In the genomic region with DNA sequence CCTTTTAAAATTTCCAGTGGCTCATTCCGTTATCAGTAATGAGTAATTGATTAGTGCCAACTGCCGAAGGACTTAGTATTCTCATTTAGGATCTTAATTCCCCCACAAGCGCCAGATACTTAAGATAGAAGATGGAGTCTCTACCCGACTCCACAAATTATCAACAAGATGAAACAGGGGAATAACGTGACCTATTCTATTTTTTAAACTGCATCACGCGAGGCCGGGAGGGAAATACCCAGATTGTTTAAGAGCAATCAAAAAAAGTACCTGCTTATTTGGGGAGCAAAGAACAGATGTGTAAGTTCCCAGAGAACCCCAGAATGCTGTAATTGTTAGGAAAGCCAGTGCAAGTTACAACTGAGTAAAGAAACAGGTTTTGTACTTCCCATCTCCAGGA, we compare ENCODE assay signal across 8 cellular contexts. TPM values are rescaled to one million over a fixed set of nuclear protein-coding genes. Genes with fewer than 3 reads are reported as not detected.
DNase-seq lines count a peak whose midpoint lies in the region; ATAC-seq and TF ChIP-seq lines count a peak whose summit lies in the region.

No MANE protein-coding gene starts in this region.

- peak in 1 of 3 donors; percentile 31 for DNase-seq in CD4-positive, CD25-positive, alpha-beta regulatory T cell
- no peak for DNase-seq in central memory CD8-positive, alpha-beta T cell (ENCODE audit: low spot score in 2 of 2)
- DNase-seq in neural progenitor cell (ENCODE audit: low spot score) (no peak), NCI-H345 (lab: John Stamatoyannopoulos, UW) (no peak)

- no peak overlapping the region for H2AFZ ChIP-seq in neural progenitor cell (replicated peaks)

- peaks cover 3% of the 10 kb centered on the region for H3K36me3 Mint-ChIP-seq in CD4-positive, CD25-positive, alpha-beta regulatory T cell
- peaks cover 12% of the 10 kb centered on the region for H3K36me3 Mint-ChIP-seq in central memory CD8-positive, alpha-beta T cell (ENCODE audit: insufficient read depth)
- peaks cover 5% of the 10 kb centered on the region for H3K36me3 Mint-ChIP-seq in neural progenitor cell

- peaks cover 8 to 28% (median 18%) of the 10 kb centered on the region in 4 donors for H3K4me1 Mint-ChIP-seq in CD4-positive, CD25-positive, alpha-beta regulatory T cell
- H3K4me1 Mint-ChIP-seq in central memory CD8-positive, alpha-beta T cell: peaks cover 33% of the 10 kb centered on the region
- H3K4me1 Mint-ChIP-seq in neural progenitor cell: peaks cover 6% of the 10 kb centered on the region

- no peaks in the 10 kb centered on the region for H3F3A ChIP-seq in neural progenitor cell (ENCODE audit: low read depth)

- H3K4me3 ChIP-seq in CD4-positive, CD25-positive, alpha-beta regulatory T cell (ENCODE audit: low read depth, low read length): peak overlapping the region; percentile 70
- H3K4me3 ChIP-seq in HUES64 (ENCODE audit: low read length) (peak overlapping the region; percentile 68), neural progenitor cell (peak overlapping the region; percentile 51)

- 78% methylated on average over 8 of the region's 8 CpGs for WGBS in HUES64

- H3K4me2 ChIP-seq in neural progenitor cell: peak overlapping the region; percentile 78

- ATAC-seq in CD4-positive, CD25-positive, alpha-beta regulatory T cell (ENCODE audit: low read depth in 2 of 2): no peak
- no peak for ATAC-seq in central memory CD8-positive, alpha-beta T cell (replicated peaks; ENCODE audit: extremely low read depth, poor library complexity, severe bottlenecking)
- no peak for ATAC-seq in HG03095 (IDR thresholded peaks at IDR 0.05; ENCODE audit: unreplicated experiment)
- ATAC-seq in HG03159 (IDR thresholded peaks at IDR 0.05; ENCODE audit: unreplicated experiment): no peak
- no peak for ATAC-seq in GM19328 (IDR thresholded peaks at IDR 0.05; ENCODE audit: unreplicated experiment)

- no peaks in the 10 kb centered on the region for H3K27me3 Mint-ChIP-seq in CD4-positive, CD25-positive, alpha-beta regulatory T cell
- no peaks in the 10 kb centered on the region for H3K27me3 Mint-ChIP-seq in central memory CD8-positive, alpha-beta T cell
- H3K27me3 Mint-ChIP-seq in neural progenitor cell (ENCODE audit: insufficient read depth, low read depth): peaks cover 26% of the 10 kb centered on the region

- no peaks in the 10 kb centered on the region for H4K20me1 ChIP-seq in neural progenitor cell (ENCODE audit: low read depth)

- no peak for TF ChIP-seq CTCF in neural progenitor cell (IDR thresholded peaks at IDR 0.05)

- H3K9me3 ChIP-seq in CD4-positive, CD25-positive, alpha-beta regulatory T cell (ENCODE audit: control insufficient read depth in 2 of 2, low read length in 2 of 2): no peaks in the 10 kb centered on the region
- H3K9me3 ChIP-seq in HUES64 (ENCODE audit: insufficient read depth, low read depth, low read length): no peaks in the 10 kb centered on the region
- H3K9me3 ChIP-seq in neural progenitor cell (ENCODE audit: low read depth): no peaks in the 10 kb centered on the region

- H3K9me3 Mint-ChIP-seq in CD4-positive, CD25-positive, alpha-beta regulatory T cell: peaks cover 0 to 1% (median 0%) of the 10 kb centered on the region in 7 donors
- no peaks in the 10 kb centered on the region for H3K9me3 Mint-ChIP-seq in central memory CD8-positive, alpha-beta T cell
- peaks cover 3% of the 10 kb centered on the region for H3K9me3 Mint-ChIP-seq in neural progenitor cell

- peak overlapping the region; percentile 95 to 99 (median 98) for H3K4me3 Mint-ChIP-seq in CD4-positive, CD25-positive, alpha-beta regulatory T cell
- peak overlapping the region; percentile 99 for H3K4me3 Mint-ChIP-seq in central memory CD8-positive, alpha-beta T cell
- peak overlapping the region; percentile 92 for H3K4me3 Mint-ChIP-seq in neural progenitor cell

- peak overlapping the region; percentile 99 for H3K27ac ChIP-seq in CD4-positive, CD25-positive, alpha-beta regulatory T cell (ENCODE audit: insufficient read depth, low read length, poor library complexity, severe bottlenecking)
- H3K27ac ChIP-seq in HUES64 (ENCODE audit: low read depth, low read length) (no peak overlapping the region), neural progenitor cell (no peak overlapping the region)

- peaks cover 32% of the 10 kb centered on the region for H3K4me1 ChIP-seq in CD4-positive, CD25-positive, alpha-beta regulatory T cell (ENCODE audit: control insufficient read depth, insufficient read depth, low read length, poor library complexity, severe bottlenecking)
- H3K4me1 ChIP-seq in HUES64 (ENCODE audit: insufficient read depth, low read length) (0 out of 2 replicates have a peak, but pooled peaks cover 3% of the 10 kb centered on the region), neural progenitor cell (peaks cover 5% of the 10 kb centered on the region)

- no peak overlapping the region for H3K9ac ChIP-seq in HUES64 (ENCODE audit: low read depth, low read length)
- H3K9ac ChIP-seq in neural progenitor cell: no peak overlapping the region

- no peaks in the 10 kb centered on the region for H3K79me2 ChIP-seq in neural progenitor cell (ENCODE audit: low read depth)

- H3K27ac Mint-ChIP-seq in CD4-positive, CD25-positive, alpha-beta regulatory T cell: peak overlapping the region; percentile 94 to 98 (median 96)
- H3K27ac Mint-ChIP-seq in central memory CD8-positive, alpha-beta T cell (ENCODE audit: low read depth): peak overlapping the region; percentile 93
- H3K27ac Mint-ChIP-seq in neural progenitor cell: no peak overlapping the region

- no peaks in the 10 kb centered on the region for H3K27me3 ChIP-seq in CD4-positive, CD25-positive, alpha-beta regulatory T cell (ENCODE audit: control insufficient read depth, insufficient read depth, low read length)
- H3K27me3 ChIP-seq in HUES64 (ENCODE audit: insufficient read depth, low read length) (peaks cover 48% of the 10 kb centered on the region), neural progenitor cell (peaks cover 67% of the 10 kb centered on the region)

- H3K36me3 ChIP-seq in CD4-positive, CD25-positive, alpha-beta regulatory T cell (ENCODE audit: control insufficient read depth, insufficient read depth, low read length): no peaks in the 10 kb centered on the region
- H3K36me3 ChIP-seq in HUES64 (ENCODE audit: insufficient read depth, low read length): no peaks in the 10 kb centered on the region
- no peaks in the 10 kb centered on the region for H3K36me3 ChIP-seq in neural progenitor cell

RNA-seq across cellular contexts. Expression of gene MAP3K5, which starts 1.1 kb away (rescaled TPM):
- 44.0 TPM for total RNA-seq in CD4-positive, CD25-positive, alpha-beta regulatory T cell
- polyA plus RNA-seq in CD4-positive, CD25-positive, alpha-beta regulatory T cell: 10 to 100 TPM; 14.4 to 25.9 (median 17.9) TPM
- polyA plus RNA-seq in HUES64 (2013, experiment 1 of 2): 0.85 TPM
- 0.76 TPM for polyA plus RNA-seq in HUES64 (2013, experiment 2 of 2)
- total RNA-seq in neural progenitor cell (ENCODE audit: low replicate concordance): 0.02 and 0.28 TPM in 2 replicates

RNA-seq across cellular contexts. Expression of gene PEX7, which starts 29.0 kb away (rescaled TPM):
- total RNA-seq in CD4-positive, CD25-positive, alpha-beta regulatory T cell: 4.1 TPM
- 1 to 10 TPM; 4.8 to 9.4 (median 6.3) TPM for polyA plus RNA-seq in CD4-positive, CD25-positive, alpha-beta regulatory T cell
- polyA plus RNA-seq in HUES64 (2013, experiment 1 of 2): 5.7 TPM
- polyA plus RNA-seq in HUES64 (2013, experiment 2 of 2): 7.7 TPM
- total RNA-seq in neural progenitor cell (ENCODE audit: low replicate concordance): 16.7 and 16.9 TPM in 2 replicates

Comparison
In these comparisons a context has a peak if more than half of its experiments do, and no peak if none do; other contexts are left out.
1. RNA of gene MAP3K5, which starts 1.1 kb away (total RNA-seq): 44.0 TPM in CD4-positive, CD25-positive, alpha-beta regulatory T cell (single experiment); 0.02 to 0.28 TPM in neural progenitor cell; every median in the first group is over 10 times any median in the second.
2. Peak in every context shown above with its lines, with median percentiles within 50 percentile points of each other: H3K4me3 ChIP-seq and H3K4me3 Mint-ChIP-seq.